Comparison of ENCODE assay signal across 19 cellular contexts in the genomic region with DNA sequence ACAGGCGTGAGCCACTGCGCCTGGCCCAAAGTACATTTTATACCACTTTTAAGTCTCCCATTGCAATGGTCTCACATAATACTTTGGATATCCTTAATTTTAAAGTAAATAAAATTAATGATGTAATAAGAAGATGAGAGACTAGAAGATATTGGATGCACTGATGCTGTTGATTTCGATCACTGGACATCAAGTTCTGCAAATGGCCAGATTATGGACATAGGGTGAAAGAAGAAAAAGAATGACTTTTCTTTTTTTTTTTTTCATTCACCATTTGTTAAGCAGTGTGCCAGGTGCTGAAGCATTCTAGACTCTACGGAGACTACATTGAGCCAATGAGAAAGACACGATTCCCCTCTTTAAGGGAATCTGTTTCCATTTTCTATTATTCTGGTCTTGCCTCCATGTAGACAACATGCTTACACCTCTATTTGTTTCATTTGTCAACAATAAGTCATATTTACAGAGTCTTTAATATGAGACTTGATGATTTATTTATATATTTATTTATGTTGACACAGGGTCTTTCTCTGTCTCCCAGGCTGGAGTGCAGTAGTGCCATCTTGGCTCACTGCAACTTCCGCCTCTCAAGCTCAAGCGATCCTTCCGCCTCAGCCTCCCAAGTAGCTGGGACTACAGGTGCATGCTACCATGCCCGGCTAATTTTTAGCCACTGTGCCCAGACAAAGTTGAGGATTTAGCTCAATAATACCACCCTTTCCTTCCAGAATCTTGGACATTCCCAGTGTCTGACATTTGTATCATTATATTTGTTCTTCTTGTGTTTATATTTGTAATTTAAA.
"Had no signal": no experiment of that assay in that cellular context is flagged by ENCODE, and none has a peak within 500 bp of the region (broad histone marks: within the 10 kb centered on the region; RNA-seq: fewer than 3 reads in every experiment).

No MANE protein-coding gene starts in this region.

- H3K27me3 ChIP-seq: body of pancreas, suprapubic skin had no signal

- DNase-seq: activated CD4-positive, alpha-beta memory T cell treated with anti-CD3 and anti-CD28 coated beads for 36 hours; activated CD4-positive, alpha-beta T cell treated with anti-CD3 and anti-CD28 coated beads for 4 hours; activated CD8-positive, alpha-beta memory T cell treated with anti-CD3 and anti-CD28 coated beads, Interleukin-2, amount 10 ng/mL, durations not matched to agents 7 days and 5 days; activated naive CD4-positive, alpha-beta T cell; activated naive CD8-positive, alpha-beta T cell treated with anti-CD3 and anti-CD28 coated beads for 36 hours; amniotic stem cell; body of pancreas; central memory CD4-positive, alpha-beta T cell; cortex of kidney; effector CD4-positive, alpha-beta T cell; hippocampal formation; islet precursor cell; stimulated activated CD4-positive, alpha-beta T cell treated with anti-CD3 and anti-CD28 coated beads, Interleukin-2, amount 100 ng/mL, for 24 hours had no signal

- H3K4me3 ChIP-seq: body of pancreas, lung, suprapubic skin had no signal

- H3K36me3 ChIP-seq: neutrophil had no signal

- H3K27ac ChIP-seq: body of pancreas, neutrophil, suprapubic skin had no signal

- H3K4me1 ChIP-seq: suprapubic skin had no signal

- ATAC-seq: activated CD8-positive, alpha-beta memory T cell treated with anti-CD3 and anti-CD28 coated beads, Interleukin-2, amount 10 ng/mL, durations not matched to agents 7 days and 5 days; activated T-helper 17 cell treated with anti-CD3 and anti-CD28 coated beads, Interleukin-2, amount 50 U/mL, for 72 hours; body of pancreas; esophagus mucosa; natural killer cell treated with Interleukin-12 subunit alpha and Interleukin-12 subunit beta and Interleukin-15 and Interleukin-18, amount 100 ng/mL, for 72 hours had no signal

- H3K9me3 ChIP-seq: body of pancreas, neutrophil, suprapubic skin had no signal
